ENCODE assay signal across 6 cellular contexts in genomic region chr3:59927061-59927460, GRCh38.
"Had no signal": no experiment of that assay in that cellular context is flagged by ENCODE, and none has a peak within 500 bp of the region (broad histone marks: within the 10 kb centered on the region; RNA-seq: fewer than 3 reads in every experiment).

No MANE protein-coding gene starts in this region.

- DNase-seq: GM23248, GOT3, H7, HCEC 1CT, IMR-90 had no signal

- ATAC-seq: K562 had no signal

- H3K27ac ChIP-seq: GM23248 had no signal

- H3K4me3 ChIP-seq: GM23248, K562 had no signal
